In the genomic region with DNA sequence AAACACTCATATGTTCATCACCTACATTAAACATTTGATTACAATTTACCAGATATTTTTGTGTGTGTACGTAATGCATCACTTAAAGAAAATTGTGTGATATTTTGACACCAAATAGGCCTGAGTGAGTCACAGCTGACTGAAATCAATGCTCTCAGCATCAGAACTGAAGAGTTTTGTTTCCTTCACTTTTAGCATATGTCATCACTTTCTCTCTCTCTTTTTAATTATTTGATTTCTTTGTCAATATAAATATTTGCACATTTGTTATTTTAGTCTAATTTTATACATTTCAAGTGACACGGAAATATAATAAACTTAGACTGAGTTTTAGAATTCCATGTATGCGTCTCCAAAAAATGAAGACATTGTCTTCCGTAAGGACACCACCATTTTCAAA, we compare ENCODE assay signal across 34 cellular contexts.
"Had no signal": no experiment of that assay in that cellular context is flagged by ENCODE, and none has a peak within 500 bp of the region (broad histone marks: within the 10 kb centered on the region; RNA-seq: fewer than 3 reads in every experiment).

No MANE protein-coding gene starts in this region.

- H3K4me3 ChIP-seq: PC-9, SJSA1 had no signal

- H3K4me1 Mint-ChIP-seq: activated CD4-positive, alpha-beta memory T cell treated with anti-CD3 and anti-CD28 coated beads, Interleukin-2, amount 10 ng/mL, durations not matched to agents 7 days and 5 days; activated T-helper 17 cell treated with anti-CD3 and anti-CD28 coated beads, Interleukin-2, amount 50 U/mL, for 72 hours had no signal

- H3K27me3 Mint-ChIP-seq: activated naive CD8-positive, alpha-beta T cell treated with anti-CD3 and anti-CD28 coated beads for 36 hours; activated T-helper 17 cell treated with anti-CD3 and anti-CD28 coated beads, Interleukin-2, amount 50 U/mL, for 72 hours had no signal

- H3K9ac ChIP-seq: SK-N-SH had no signal

- H3K36me3 ChIP-seq: brain microvascular endothelial cell, SJSA1, WERI-Rb-1 had no signal

- ATAC-seq: activated T-cell treated with anti-CD3 and anti-CD28 coated beads, Interleukin-2, amount 50 U/mL, for 72 hours; activated T-helper 17 cell treated with anti-CD3 and anti-CD28 coated beads, Interleukin-2, amount 50 U/mL, for 72 hours had no signal

- H3K9me3 ChIP-seq: SJSA1, SK-N-SH had no signal

- H2AFZ ChIP-seq: PC-9 had no signal

- H3K27me3 ChIP-seq: brain microvascular endothelial cell, SJSA1 had no signal

- H3K4me2 ChIP-seq: PC-9, SK-N-SH had no signal

- H3K27ac ChIP-seq: brain microvascular endothelial cell, PC-9, SJSA1, WERI-Rb-1 had no signal

- H3K4me1 ChIP-seq: SJSA1 had no signal

- H3K9me2 ChIP-seq: SK-N-SH had no signal

- H3K27ac Mint-ChIP-seq: activated CD4-positive, alpha-beta memory T cell treated with anti-CD3 and anti-CD28 coated beads, Interleukin-2, amount 10 ng/mL, durations not matched to agents 7 days and 5 days; activated naive CD8-positive, alpha-beta T cell treated with anti-CD3 and anti-CD28 coated beads for 36 hours; activated T-cell treated with anti-CD3 and anti-CD28 coated beads, Interleukin-2, amount 50 U/mL, for 72 hours; activated T-helper 17 cell treated with anti-CD3 and anti-CD28 coated beads, Interleukin-2, amount 50 U/mL, for 72 hours; T-helper 1 cell treated with Interleukin-12 subunit alpha and Interleukin-12 subunit beta and Interleukin-4 antibody, amounts not matched to agents 30 μg/mL and 1 μg/mL, for 36 hours; T-helper 2 cell treated with Interferon-gamma antibody and Interleukin-4, amounts not matched to agents 5 μg/mL and 100 μg/mL, for 36 hours had no signal

- H3K4me3 Mint-ChIP-seq: activated CD4-positive, alpha-beta memory T cell treated with anti-CD3 and anti-CD28 coated beads, Interleukin-2, amount 10 ng/mL, durations not matched to agents 7 days and 5 days; activated naive CD8-positive, alpha-beta T cell treated with anti-CD3 and anti-CD28 coated beads for 36 hours; activated T-cell treated with anti-CD3 and anti-CD28 coated beads, Interleukin-2, amount 50 U/mL, for 72 hours; activated T-helper 17 cell treated with anti-CD3 and anti-CD28 coated beads, Interleukin-2, amount 50 U/mL, for 72 hours; T-helper 1 cell treated with Interleukin-12 subunit alpha and Interleukin-12 subunit beta and Interleukin-4 antibody, amounts not matched to agents 30 μg/mL and 1 μg/mL, for 36 hours; T-helper 2 cell treated with Interferon-gamma antibody and Interleukin-4, amounts not matched to agents 5 μg/mL and 100 μg/mL, for 36 hours had no signal

- DNase-seq: activated CD4-positive, alpha-beta memory T cell treated with anti-CD3 and anti-CD28 coated beads, Interleukin-2, amount 10 ng/mL, durations not matched to agents 7 days and 5 days; activated CD4-positive, alpha-beta T cell treated with anti-CD3 and anti-CD28 coated beads for 1 hour; activated CD4-positive, alpha-beta T cell treated with anti-CD3 and anti-CD28 coated beads for 48 hours; activated CD4-positive, CD25-positive, alpha-beta regulatory T cell; activated effector memory CD4-positive, alpha-beta T cell treated with anti-CD3 and anti-CD28 coated beads, Interleukin-2, amount 50 U/mL, for 16 hours; activated naive CD4-positive, alpha-beta T cell; activated naive CD4-positive, alpha-beta T cell treated with anti-CD3 and anti-CD28 coated beads, Interleukin-2, amount 50 U/mL, for 16 hours; activated naive CD8-positive, alpha-beta T cell treated with anti-CD3 and anti-CD28 coated beads for 36 hours; activated T-cell treated with anti-CD3 and anti-CD28 coated beads, Interleukin-2, amount 50 U/mL, for 1 hour; activated T-cell treated with anti-CD3 and anti-CD28 coated beads, Interleukin-2, amount 50 U/mL, for 72 hours; amniotic stem cell; aorta; brain microvascular endothelial cell; central memory CD4-positive, alpha-beta T cell; KG1; MM.1S; NCI-H1048; NCI-H1105 treated with DMSO at 0.1 percent for 48 hours; NCI-H1436; NCI-H1694; NCI-H1930; NCI-H2081 treated with DMSO at 0.1 percent for 48 hours; NCI-H345; NCI-H526; NCI-H748 treated with DMSO at 0.1 percent for 48 hours; NK-92 treated with Interleukin-12 subunit alpha and Interleukin-12 subunit beta, amount 100 ng/mL, for 24 hours; PC-9; Right ventricle myocardium superior; SK-N-SH; WERI-Rb-1 had no signal

- H3K9me3 Mint-ChIP-seq: activated CD4-positive, alpha-beta memory T cell treated with anti-CD3 and anti-CD28 coated beads, Interleukin-2, amount 10 ng/mL, durations not matched to agents 7 days and 5 days; activated naive CD8-positive, alpha-beta T cell treated with anti-CD3 and anti-CD28 coated beads for 36 hours; activated T-cell treated with anti-CD3 and anti-CD28 coated beads, Interleukin-2, amount 50 U/mL, for 72 hours; activated T-helper 17 cell treated with anti-CD3 and anti-CD28 coated beads, Interleukin-2, amount 50 U/mL, for 72 hours; T-helper 1 cell treated with Interleukin-12 subunit alpha and Interleukin-12 subunit beta and Interleukin-4 antibody, amounts not matched to agents 30 μg/mL and 1 μg/mL, for 36 hours; T-helper 2 cell treated with Interferon-gamma antibody and Interleukin-4, amounts not matched to agents 5 μg/mL and 100 μg/mL, for 36 hours had no signal

- H3K36me3 Mint-ChIP-seq: activated naive CD8-positive, alpha-beta T cell treated with anti-CD3 and anti-CD28 coated beads for 36 hours had no signal
